5 cellular contexts compared by ENCODE assay signal in genomic region chr18:23802817-23803216, GRCh38.
"Had no signal": no experiment of that assay in that cellular context is flagged by ENCODE, and none has a peak within 500 bp of the region (broad histone marks: within the 10 kb centered on the region; RNA-seq: fewer than 3 reads in every experiment).

No MANE protein-coding gene starts in this region.

- DNase-seq: H9, HCEC 1CT, KBM-7 had no signal

- ATAC-seq: GM23338, HepG2 had no signal

- H3K4me3 ChIP-seq: GM23338 had no signal
